ENCODE assay signal across 14 cellular contexts in genomic region chr6:82080767-82081166, GRCh38.
"Had no signal": no experiment of that assay in that cellular context is flagged by ENCODE, and none has a peak within 500 bp of the region (broad histone marks: within the 10 kb centered on the region; RNA-seq: fewer than 3 reads in every experiment).

No MANE protein-coding gene starts in this region.

- H3K4me1 Mint-ChIP-seq: activated CD4-positive, alpha-beta T cell treated with anti-CD3 and anti-CD28 coated beads, Interleukin-2, amount 10 ng/mL, durations not matched to agents 24 days and 14 days; activated naive CD4-positive, alpha-beta T cell treated with anti-CD3 and anti-CD28 coated beads, Interleukin-2, amount 50 U/mL, for 24 hours; natural killer cell had no signal

- DNase-seq: activated CD4-positive, alpha-beta T cell treated with anti-CD3 and anti-CD28 coated beads, Interleukin-2, amount 10 ng/mL, durations not matched to agents 24 days and 14 days; activated T-cell treated with anti-CD3 and anti-CD28 coated beads for 4 hours; esophagus squamous epithelium; heart right ventricle; islet precursor cell; left lung; mucosa of descending colon; natural killer cell; posterior cingulate gyrus; stomach had no signal

- H3K9me3 Mint-ChIP-seq: activated CD4-positive, alpha-beta T cell treated with anti-CD3 and anti-CD28 coated beads, Interleukin-2, amount 10 ng/mL, durations not matched to agents 24 days and 14 days; WTC11 had no signal

- H3K27ac ChIP-seq: esophagus squamous epithelium, heart right ventricle, left lung, skin epidermis, stomach, thoracic aorta had no signal

- H3K4me1 ChIP-seq: left lung had no signal

- ATAC-seq: heart right ventricle, left lung, mucosa of descending colon, natural killer cell, WTC11 had no signal

- H3K27me3 ChIP-seq: esophagus squamous epithelium, heart right ventricle, left lung, stomach had no signal

- H3K27me3 Mint-ChIP-seq: activated naive CD4-positive, alpha-beta T cell treated with anti-CD3 and anti-CD28 coated beads, Interleukin-2, amount 50 U/mL, for 24 hours had no signal

- H3K36me3 Mint-ChIP-seq: activated naive CD4-positive, alpha-beta T cell treated with anti-CD3 and anti-CD28 coated beads, Interleukin-2, amount 50 U/mL, for 24 hours; natural killer cell; WTC11 had no signal

- H3K36me3 ChIP-seq: esophagus squamous epithelium, heart right ventricle, left lung, stomach, thoracic aorta had no signal

- H3K27ac Mint-ChIP-seq: activated CD4-positive, alpha-beta T cell treated with anti-CD3 and anti-CD28 coated beads, Interleukin-2, amount 10 ng/mL, durations not matched to agents 24 days and 14 days; activated naive CD4-positive, alpha-beta T cell treated with anti-CD3 and anti-CD28 coated beads, Interleukin-2, amount 50 U/mL, for 24 hours; natural killer cell; WTC11 had no signal

- H3K4me3 Mint-ChIP-seq: activated CD4-positive, alpha-beta T cell treated with anti-CD3 and anti-CD28 coated beads, Interleukin-2, amount 10 ng/mL, durations not matched to agents 24 days and 14 days; activated naive CD4-positive, alpha-beta T cell treated with anti-CD3 and anti-CD28 coated beads, Interleukin-2, amount 50 U/mL, for 24 hours; natural killer cell; WTC11 had no signal

- H3K4me3 ChIP-seq: esophagus squamous epithelium, heart right ventricle, left lung, mucosa of descending colon, skin epidermis, stomach, thoracic aorta had no signal

- H3K9me3 ChIP-seq: esophagus squamous epithelium, left lung, mucosa of descending colon, stomach, thoracic aorta had no signal
